In the genomic region with DNA sequence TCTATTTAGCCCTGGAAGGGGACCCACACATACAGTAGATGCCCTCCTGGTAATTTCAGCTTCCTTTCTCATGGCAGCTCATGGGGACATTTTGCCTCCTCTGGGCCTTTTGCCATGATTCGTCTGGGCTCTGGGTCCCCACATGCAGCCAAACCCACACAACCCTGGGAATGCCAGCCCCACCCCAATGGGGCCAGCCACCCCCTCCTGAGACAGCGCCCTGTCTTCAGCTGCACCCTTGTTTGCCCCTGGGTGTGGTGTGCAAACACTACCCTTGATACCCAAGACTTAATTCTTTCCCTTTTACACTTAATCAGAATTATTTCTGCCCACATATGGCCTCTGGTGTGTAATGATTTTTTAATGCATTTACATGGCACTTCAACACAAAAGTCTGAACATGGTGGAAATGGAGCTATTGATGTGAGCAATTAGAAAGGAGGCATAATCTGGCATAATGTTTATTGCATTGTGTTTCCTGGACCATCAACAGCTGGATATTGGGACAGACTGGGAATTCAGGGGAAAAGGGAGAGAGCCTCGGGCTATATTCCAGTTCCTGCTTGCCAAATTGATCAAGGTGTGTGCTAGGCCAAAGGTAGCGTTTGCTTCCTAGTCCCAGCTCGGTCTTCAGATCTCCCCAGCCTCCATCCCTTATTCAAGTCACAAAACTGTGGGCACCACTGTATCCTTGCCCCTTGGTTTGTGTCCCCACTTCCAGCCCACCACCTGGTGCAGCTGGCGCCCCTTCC, we compare ENCODE assay signal across 20 cellular contexts.
"Had no signal": no experiment of that assay in that cellular context is flagged by ENCODE, and none has a peak within 500 bp of the region (broad histone marks: within the 10 kb centered on the region; RNA-seq: fewer than 3 reads in every experiment).

No MANE protein-coding gene starts in this region.

- H3K27ac ChIP-seq: adrenal gland, cardiac muscle cell, epithelial cell of prostate, pancreas, sigmoid colon, tibial nerve had no signal

- ATAC-seq: activated CD4-positive, alpha-beta T cell treated with anti-CD3 and anti-CD28 coated beads for 36 hours; activated naive CD4-positive, alpha-beta T cell treated with anti-CD3 and anti-CD28 coated beads, Interleukin-2, amount 50 U/mL, for 72 hours; effector memory CD8-positive, alpha-beta T cell; left ventricle myocardium superior; natural killer cell; pancreas had no signal

- H3K36me3 ChIP-seq: adrenal gland, cardiac muscle cell, pancreas, sigmoid colon, tibial nerve had no signal

- H3K9me3 ChIP-seq: adrenal gland, pancreas, sigmoid colon, tibial nerve had no signal

- H3K27me3 ChIP-seq: adrenal gland, pancreas had no signal

- DNase-seq: activated CD4-positive, alpha-beta T cell treated with anti-CD3 and anti-CD28 coated beads for 36 hours; activated CD4-positive, alpha-beta T cell treated with anti-CD3 and anti-CD28 coated beads, Interleukin-2, amount 50 U/mL, for 48 hours; activated gamma-delta T cell treated with Interleukin-2 at 50 U/mL for 16 hours; adrenal gland; dermis blood vessel endothelial cell; effector memory CD8-positive, alpha-beta T cell; foreskin fibroblast; left ventricle myocardium superior; mesenchymal stem cell; natural killer cell; pancreas; sigmoid colon; stimulated activated CD4-positive, alpha-beta T cell treated with anti-CD3 and anti-CD28 coated beads, Interleukin-12 subunit alpha, Interleukin-12 subunit beta, amount 100 ng/mL, for 4 hours; stimulated activated CD4-positive, alpha-beta T cell treated with anti-CD3 and anti-CD28 coated beads, Interleukin-1b, Interleukin-23, amount 100 ng/mL, for 48 hours; stimulated activated CD8-positive, alpha-beta memory T cell treated with anti-CD3 and anti-CD28 coated beads, Interleukin-4, amount 100 ng/mL, for 48 hours; stimulated activated naive CD4-positive, alpha-beta T cell had no signal

- H3K4me1 ChIP-seq: adrenal gland, pancreas, sigmoid colon, tibial nerve had no signal

- H3K4me3 ChIP-seq: adrenal gland, cardiac muscle cell, pancreas, sigmoid colon, tibial nerve had no signal
